11 cellular contexts compared by ENCODE assay signal in genomic region chr4:1204828-1205591, GRCh38. TPM values are rescaled to one million over a fixed set of nuclear protein-coding genes. Genes with fewer than 3 reads are reported as not detected.
DNase-seq lines count a peak whose midpoint lies in the region; ATAC-seq and TF ChIP-seq lines count a peak whose summit lies in the region.
"Had no signal": no experiment of that assay in that cellular context is flagged by ENCODE, and none has a peak within 500 bp of the region (broad histone marks: within the 10 kb centered on the region; RNA-seq: fewer than 3 reads in every experiment).

No MANE protein-coding gene starts in this region.

- no peak for ATAC-seq in HG03025 (IDR thresholded peaks at IDR 0.05; ENCODE audit: low FRiP score, unreplicated experiment)

- H3K27me3 ChIP-seq in osteoblast (ENCODE audit: insufficient read depth, low read length) = no peaks in the 10 kb centered on the region

- H3K27me3 Mint-ChIP-seq in CD14-positive monocyte (ENCODE audit: low read depth in 3 of 3) = peaks cover 0 to 5% (median 3%) of the 10 kb centered on the region in 3 donors
- H3K27me3 Mint-ChIP-seq in glutamatergic neuron (ENCODE audit: unreplicated experiment) = peaks cover 12% of the 10 kb centered on the region

- H3K27ac Mint-ChIP-seq in CD14-positive monocyte (peak overlapping the region in 1 of 7 donors; percentile 74), glutamatergic neuron (ENCODE audit: unreplicated experiment) (peak overlapping the region; percentile 52)

- intact Hi-C loops in CD14-positive monocyte (cut with micrococcal nuclease) = loop anchor here in 1 of 2 donors (5.0 kb wide), 2 partner anchors 38 to 73 kb away; no protein-coding TSS in a partner anchor

- H4K20me1 ChIP-seq in osteoblast (ENCODE audit: insufficient read depth, low read length) = peaks cover 11% of the 10 kb centered on the region

- H3K4me1 ChIP-seq in osteoblast (ENCODE audit: insufficient read depth, low read length) = peaks cover 18% of the 10 kb centered on the region
- H3K4me1 ChIP-seq: HAP-1 had no signal

- H3K36me3 ChIP-seq in osteoblast (ENCODE audit: insufficient read depth, low read length) = peaks cover 5% of the 10 kb centered on the region
- H3K36me3 ChIP-seq: HAP-1 had no signal

- H3K4me3 Mint-ChIP-seq in CD14-positive monocyte (no peak overlapping the region), glutamatergic neuron (ENCODE audit: unreplicated experiment) (peak overlapping the region; percentile 34)

- H3K9me3 Mint-ChIP-seq in CD14-positive monocyte = peaks cover 0 to 2% (median 0%) of the 10 kb centered on the region in 7 donors
- peaks cover 4% of the 10 kb centered on the region for H3K9me3 Mint-ChIP-seq in glutamatergic neuron (ENCODE audit: unreplicated experiment)

- H3K27ac ChIP-seq in osteoblast (ENCODE audit: low read depth, low read length) = no peak overlapping the region

- peaks cover 35% of the 10 kb centered on the region for H3K4me1 Mint-ChIP-seq in CD14-positive monocyte
- H3K4me1 Mint-ChIP-seq in glutamatergic neuron (ENCODE audit: low read depth, unreplicated experiment) = peaks cover 16% of the 10 kb centered on the region

- TF ChIP-seq CTCF in CD14-positive monocyte (IDR thresholded peaks at IDR 0.05) (no peak), glutamatergic neuron (IDR thresholded peaks at IDR 0.05; ENCODE audit: partially characterized antibody, unreplicated experiment) (no peak), osteoblast (IDR thresholded peaks at IDR 0.05; ENCODE audit: extremely low read depth, low read depth, low read length) (no peak)

- no peaks in the 10 kb centered on the region for H3K79me2 ChIP-seq in osteoblast (ENCODE audit: insufficient read depth, low read length)

- peaks cover 2 to 8% of the 10 kb centered on the region in 2 donors for H3K36me3 Mint-ChIP-seq in CD14-positive monocyte
- H3K36me3 Mint-ChIP-seq in glutamatergic neuron (ENCODE audit: unreplicated experiment) = no peaks in the 10 kb centered on the region

- no peak overlapping the region for H3K4me2 ChIP-seq in osteoblast (ENCODE audit: insufficient read depth, low read length)

- no peak overlapping the region for H2AFZ ChIP-seq in osteoblast (ENCODE audit: low read length)

- H3K9me3 ChIP-seq in osteoblast (ENCODE audit: low read depth, low read length) = no peaks in the 10 kb centered on the region
- H3K9me3 ChIP-seq: HAP-1 had no signal

- DNase-seq in CD14-positive monocyte (ENCODE audit: low spot score) = peak; percentile 40
- peak; percentile 33 for DNase-seq in NOMO-1 treated with DMSO at 0.1 percent for 48 hours (lab: John Stamatoyannopoulos, UW; ENCODE audit: unreplicated experiment)
- DNase-seq in glutamatergic neuron = peak; percentile 23
- DNase-seq in osteoblast (ENCODE audit: insufficient read length, low spot score, missing footprints) = peak; percentile 79
- DNase-seq in DMS153 treated with DMSO at 0.1 percent for 48 hours (lab: John Stamatoyannopoulos, UW; ENCODE audit: unreplicated experiment) = no peak
- no peak for DNase-seq in OCI-M1 (lab: John Stamatoyannopoulos, UW)
- no peak for DNase-seq in germinal center (ENCODE audit: low spot score)
- DNase-seq: DMS53; NK-92 treated with Interleukin-12 subunit alpha and Interleukin-12 subunit beta, amount 100 ng/mL, for 24 hours had no signal

- H3K4me3 ChIP-seq in osteoblast (ENCODE audit: insufficient read depth, low read length) = no peak overlapping the region
- H3K4me3 ChIP-seq: HAP-1 had no signal

RNA-seq across cellular contexts. Expression of gene SPON2, which starts 32.6 kb away (rescaled TPM):
- polyA plus RNA-seq in CD14-positive monocyte = under 1 TPM; 0.74 to 0.90 TPM
- total RNA-seq in glutamatergic neuron (ENCODE audit: unreplicated experiment) = 769 TPM
- total RNA-seq in osteoblast = 29.8 and 38.7 TPM in 2 replicates

RNA-seq across cellular contexts. Expression of gene CTBP1, which starts 43.9 kb away (rescaled TPM):
- 10 to 100 TPM; 21.3 to 42.1 TPM for polyA plus RNA-seq in CD14-positive monocyte
- total RNA-seq in glutamatergic neuron (ENCODE audit: unreplicated experiment) (302 TPM), osteoblast (246 and 262 TPM in 2 replicates)

Comparison
In these comparisons a context has a peak if more than half of its experiments do, and no peak if none do; other contexts are left out.
1. DNase-seq: peak in CD14-positive monocyte (single experiment), NOMO-1 treated with DMSO at 0.1 percent for 48 hours (single experiment), glutamatergic neuron (single experiment) and osteoblast (single experiment); none in DMS153 treated with DMSO at 0.1 percent for 48 hours (single experiment), OCI-M1 (single experiment) and germinal center (single experiment).
2. RNA of gene SPON2, which starts 32.6 kb away (total RNA-seq): 769 TPM in glutamatergic neuron (single experiment); 29.8 to 38.7 TPM in osteoblast; every median in the first group is over 10 times any median in the second.